ENCODE assay signal across 15 cellular contexts in genomic region chr18:76397631-76398030, GRCh38.
"Had no signal": no experiment of that assay in that cellular context is flagged by ENCODE, and none has a peak within 500 bp of the region (broad histone marks: within the 10 kb centered on the region; RNA-seq: fewer than 3 reads in every experiment).

No MANE protein-coding gene starts in this region.

- ATAC-seq: naive thymus-derived CD4-positive, alpha-beta T cell had no signal

- H3K27ac ChIP-seq: coronary artery, hepatocyte, right atrium auricular region, transverse colon had no signal

- H3K27me3 ChIP-seq: dorsolateral prefrontal cortex, hepatocyte, ovary, right atrium auricular region, suprapubic skin, transverse colon had no signal

- DNase-seq: dorsolateral prefrontal cortex; effector CD8-positive, alpha-beta T cell; foreskin melanocyte; mammary epithelial cell; naive thymus-derived CD4-positive, alpha-beta T cell; nucleus accumbens; stimulated activated CD4-positive, alpha-beta T cell treated with anti-CD3 and anti-CD28 coated beads, Interleukin-2, amount 100 ng/mL, for 48 hours; stimulated activated naive CD4-positive, alpha-beta T cell treated with Interleukin-2 at 50 U/mL for 16 hours; transverse colon had no signal

- H3K4me2 ChIP-seq: hepatocyte, smooth muscle cell had no signal

- H3K9me3 ChIP-seq: ovary, right atrium auricular region, suprapubic skin, transverse colon had no signal

- H3K4me3 Mint-ChIP-seq: naive thymus-derived CD4-positive, alpha-beta T cell had no signal

- H3K27ac Mint-ChIP-seq: naive thymus-derived CD4-positive, alpha-beta T cell had no signal

- H3K4me3 ChIP-seq: coronary artery, dorsolateral prefrontal cortex, hepatocyte, ovary, right atrium auricular region, smooth muscle cell, suprapubic skin, transverse colon had no signal

- H3K9me3 Mint-ChIP-seq: naive thymus-derived CD4-positive, alpha-beta T cell had no signal

- H2AFZ ChIP-seq: hepatocyte had no signal

- H3K36me3 ChIP-seq: ovary, right atrium auricular region, suprapubic skin, transverse colon had no signal
